Comparison of ENCODE assay signal across 1 cellular context in genomic region chr2:11537951-11538350, GRCh38.
TF ChIP-seq lines count a peak whose summit lies in the region.

No MANE protein-coding gene starts in this region.

TF ChIP-seq in HepG2, 621 proteins besides CTCF, POLR2A, EP300 and RAD21:
- peak; percentile 66 for TF ChIP-seq AGO2 (optimal IDR thresholded peaks at IDR 0.05; ENCODE audit: low read depth, low read length)
- TF ChIP-seq RCOR2 (CRISPR knock-in tag; IDR thresholded peaks at IDR 0.05) = no peak
- TF ChIP-seq RELA (CRISPR knock-in tag; IDR thresholded peaks at IDR 0.05) = no peak
- TF ChIP-seq ZMYM2 (CRISPR knock-in tag; IDR thresholded peaks at IDR 0.05) = no peak
- TF ChIP-seq, protein P1, sequence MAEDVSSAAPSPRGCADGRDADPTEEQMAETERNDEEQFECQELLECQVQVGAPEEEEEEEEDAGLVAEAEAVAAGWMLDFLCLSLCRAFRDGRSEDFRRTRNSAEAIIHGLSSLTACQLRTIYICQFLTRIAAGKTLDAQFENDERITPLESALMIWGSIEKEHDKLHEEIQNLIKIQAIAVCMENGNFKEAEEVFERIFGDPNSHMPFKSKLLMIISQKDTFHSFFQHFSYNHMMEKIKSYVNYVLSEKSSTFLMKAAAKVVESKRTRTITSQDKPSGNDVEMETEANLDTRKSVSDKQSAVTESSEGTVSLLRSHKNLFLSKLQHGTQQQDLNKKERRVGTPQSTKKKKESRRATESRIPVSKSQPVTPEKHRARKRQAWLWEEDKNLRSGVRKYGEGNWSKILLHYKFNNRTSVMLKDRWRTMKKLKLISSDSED (CRISPR knock-in tag; IDR thresholded peaks at IDR 0.05) = no peak
- peak; percentile 32 for TF ChIP-seq TEAD3 (CRISPR knock-in tag; optimal IDR thresholded peaks at IDR 0.05; ENCODE audit: borderline replicate concordance)
- TF ChIP-seq HNF4A (CRISPR knock-in tag; IDR thresholded peaks at IDR 0.05) = 0 out of 2 replicates have a peak, but pooled peaks have one; percentile 10
- TF ChIP-seq ZNF350 (CRISPR knock-in tag; IDR thresholded peaks at IDR 0.05; ENCODE audit: borderline replicate concordance, low read depth) = 0 out of 2 replicates have a peak, but pooled peaks have one; percentile 21
- TF ChIP-seq ZSCAN25 (CRISPR knock-in tag; IDR thresholded peaks at IDR 0.05) = peak; percentile 37; the same call in 1 of the 2 replicates
- TF ChIP-seq ZNF160 (CRISPR knock-in tag; IDR thresholded peaks at IDR 0.05) = no peak
- peak; percentile 29; the same call in 1 of the 2 replicates for TF ChIP-seq NR2C2 (CRISPR knock-in tag; IDR thresholded peaks at IDR 0.05; ENCODE audit: borderline replicate concordance)
- TF ChIP-seq ZNF883 (CRISPR knock-in tag; IDR thresholded peaks at IDR 0.05; ENCODE audit: not compliant biosample characterization) = no peak
- TF ChIP-seq ZBTB33 (CRISPR knock-in tag; IDR thresholded peaks at IDR 0.05) = peak; percentile 56
- TF ChIP-seq ZNF687 (CRISPR knock-in tag; IDR thresholded peaks at IDR 0.05) = peak; percentile 69
- TF ChIP-seq BHLHE40 (IDR thresholded peaks at IDR 0.05; ENCODE audit: low read length) = no peak
- no peak for TF ChIP-seq STAG1 (CRISPR knock-in tag; IDR thresholded peaks at IDR 0.05)
- TF ChIP-seq SALL1 (CRISPR knock-in tag; IDR thresholded peaks at IDR 0.05) = peak; percentile 48; the same call in 1 of the 2 replicates
- TF ChIP-seq ZBTB4 (CRISPR knock-in tag; IDR thresholded peaks at IDR 0.05; ENCODE audit: borderline replicate concordance) = peak; percentile 46; the same call in 1 of the 2 replicates
- peak; percentile 79 for TF ChIP-seq RBM22 (optimal IDR thresholded peaks at IDR 0.05; ENCODE audit: low read length)
- TF ChIP-seq HIC2 (CRISPR knock-in tag; IDR thresholded peaks at IDR 0.05; ENCODE audit: low read depth) = peak; percentile 46
- TF ChIP-seq GABPB1 (CRISPR knock-in tag; IDR thresholded peaks at IDR 0.05) = no peak
- TF ChIP-seq HNRNPLL (IDR thresholded peaks at IDR 0.05; ENCODE audit: low read depth, low read length, poor library complexity, severe bottlenecking) = no peak
- peak; percentile 94 for TF ChIP-seq HNRNPL (IDR thresholded peaks at IDR 0.05; ENCODE audit: low read depth, low read length)
- TF ChIP-seq ZBTB38 (CRISPR knock-in tag; IDR thresholded peaks at IDR 0.05) = peak; percentile 82
- peak; percentile 25; the same call in 1 of the 2 replicates for TF ChIP-seq ZNF768 (CRISPR knock-in tag; IDR thresholded peaks at IDR 0.05)
- no peak for TF ChIP-seq CBFB (CRISPR knock-in tag; IDR thresholded peaks at IDR 0.05)
- TF ChIP-seq ZNF841 (CRISPR knock-in tag; IDR thresholded peaks at IDR 0.05; ENCODE audit: borderline replicate concordance) = no peak
- TF ChIP-seq, protein P2, sequence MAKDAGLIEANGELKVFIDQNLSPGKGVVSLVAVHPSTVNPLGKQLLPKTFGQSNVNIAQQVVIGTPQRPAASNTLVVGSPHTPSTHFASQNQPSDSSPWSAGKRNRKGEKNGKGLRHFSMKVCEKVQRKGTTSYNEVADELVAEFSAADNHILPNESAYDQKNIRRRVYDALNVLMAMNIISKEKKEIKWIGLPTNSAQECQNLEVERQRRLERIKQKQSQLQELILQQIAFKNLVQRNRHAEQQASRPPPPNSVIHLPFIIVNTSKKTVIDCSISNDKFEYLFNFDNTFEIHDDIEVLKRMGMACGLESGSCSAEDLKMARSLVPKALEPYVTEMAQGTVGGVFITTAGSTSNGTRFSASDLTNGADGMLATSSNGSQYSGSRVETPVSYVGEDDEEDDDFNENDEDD (CRISPR knock-in tag; IDR thresholded peaks at IDR 0.05; ENCODE audit: borderline replicate concordance) = no peak
- peak; percentile 63; the same call in 1 of the 2 replicates for TF ChIP-seq ZNF598 (CRISPR knock-in tag; IDR thresholded peaks at IDR 0.05; ENCODE audit: borderline replicate concordance)
- no peak for TF ChIP-seq SOX5 (CRISPR knock-in tag; IDR thresholded peaks at IDR 0.05; ENCODE audit: borderline replicate concordance)
- TF ChIP-seq ZNF274 (CRISPR knock-in tag; IDR thresholded peaks at IDR 0.05) = peak; percentile 72
